8 cellular contexts compared by ENCODE assay signal in genomic region chr19:3500429-3501101, GRCh38. TPM values are rescaled to one million over a fixed set of nuclear protein-coding genes. Genes with fewer than 3 reads are reported as not detected.
DNase-seq lines count a peak whose midpoint lies in the region; ATAC-seq and TF ChIP-seq lines count a peak whose summit lies in the region.

DOHH (minus strand) TSS chr19:3500674; CDS start chr19:3496814, 3,860 bp downstream.

- H3K9me3 ChIP-seq in left ventricle myocardium inferior (replicated peaks): no peaks in the 10 kb centered on the region

- H3K4me3 Mint-ChIP-seq in T-helper 1 cell treated with Interleukin-12 subunit alpha and Interleukin-12 subunit beta and Interleukin-4 antibody, amounts not matched to agents 30 μg/mL and 1 μg/mL, for 36 hours: peak within 1 kb of the TSS; percentile 92
- peak within 1 kb of the TSS; percentile 89 for H3K4me3 Mint-ChIP-seq in progenitor cell of endocrine pancreas (ENCODE audit: low read depth)

- DNase-seq in GM13976 (ENCODE audit: low spot score): peak; percentile 96
- peak; percentile 93 for DNase-seq in NCI-H1694 (lab: John Stamatoyannopoulos, UW)
- DNase-seq in amniotic stem cell (lab: John Stamatoyannopoulos, UW): peak; percentile 81
- DNase-seq in left ventricle myocardium inferior: peak; percentile 95
- DNase-seq in progenitor cell of endocrine pancreas (ENCODE audit: low spot score, unreplicated experiment): peak; percentile 85

- H3K27me3 ChIP-seq in left ventricle myocardium inferior (ENCODE audit: low read depth): no peaks in the 10 kb centered on the region

- peaks cover 30% of the 10 kb centered on the region for H3K4me1 ChIP-seq in left ventricle myocardium inferior
- no peaks in the 10 kb centered on the region for H3K4me1 ChIP-seq in urinary bladder (ENCODE audit: insufficient read depth)

- intact Hi-C loops in left ventricle myocardium inferior (cut with micrococcal nuclease): no loop called here

- H3K36me3 Mint-ChIP-seq in T-helper 1 cell treated with Interleukin-12 subunit alpha and Interleukin-12 subunit beta and Interleukin-4 antibody, amounts not matched to agents 30 μg/mL and 1 μg/mL, for 36 hours (ENCODE audit: low read depth): peaks cover 21% of the 10 kb centered on the region
- H3K36me3 Mint-ChIP-seq in progenitor cell of endocrine pancreas (ENCODE audit: insufficient read depth): peaks cover 3% of the 10 kb centered on the region

- peak within 1 kb of the TSS; percentile 96 for H3K27ac Mint-ChIP-seq in T-helper 1 cell treated with Interleukin-12 subunit alpha and Interleukin-12 subunit beta and Interleukin-4 antibody, amounts not matched to agents 30 μg/mL and 1 μg/mL, for 36 hours
- H3K27ac Mint-ChIP-seq in progenitor cell of endocrine pancreas: peak within 1 kb of the TSS; percentile 99

- H3K27ac ChIP-seq in left ventricle myocardium inferior (replicated peaks): peak within 1 kb of the TSS; percentile 94
- H3K27ac ChIP-seq in urinary bladder (ENCODE audit: low read depth): peak within 1 kb of the TSS; percentile 85

- H3K4me1 Mint-ChIP-seq in T-helper 1 cell treated with Interleukin-12 subunit alpha and Interleukin-12 subunit beta and Interleukin-4 antibody, amounts not matched to agents 30 μg/mL and 1 μg/mL, for 36 hours (ENCODE audit: low read depth): peaks cover 24% of the 10 kb centered on the region
- peaks cover 8% of the 10 kb centered on the region for H3K4me1 Mint-ChIP-seq in progenitor cell of endocrine pancreas (ENCODE audit: low read depth)

- no peaks in the 10 kb centered on the region for H3K27me3 Mint-ChIP-seq in T-helper 1 cell treated with Interleukin-12 subunit alpha and Interleukin-12 subunit beta and Interleukin-4 antibody, amounts not matched to agents 30 μg/mL and 1 μg/mL, for 36 hours (ENCODE audit: low read depth)
- H3K27me3 Mint-ChIP-seq in progenitor cell of endocrine pancreas: no peaks in the 10 kb centered on the region

- no peaks in the 10 kb centered on the region for H3K9me3 Mint-ChIP-seq in T-helper 1 cell treated with Interleukin-12 subunit alpha and Interleukin-12 subunit beta and Interleukin-4 antibody, amounts not matched to agents 30 μg/mL and 1 μg/mL, for 36 hours
- H3K9me3 Mint-ChIP-seq in progenitor cell of endocrine pancreas (ENCODE audit: low read depth): no peaks in the 10 kb centered on the region

- TF ChIP-seq CTCF in GM13976 (IDR thresholded peaks at IDR 0.05; ENCODE audit: borderline replicate concordance, control extremely low read depth, extremely low read depth, insufficient read depth, missing control alignments) (no peak), left ventricle myocardium inferior (IDR thresholded peaks at IDR 0.05; ENCODE audit: borderline replicate concordance) (no peak), progenitor cell of endocrine pancreas (IDR thresholded peaks at IDR 0.05; ENCODE audit: unreplicated experiment) (no peak)

- in situ Hi-C loops in GM13976 (cut with MboI; ENCODE audit: low sequenced_read_pairs, unreplicated experiment): no loop called here

- H3K36me3 ChIP-seq in left ventricle myocardium inferior (peaks cover 15% of the 10 kb centered on the region), urinary bladder (ENCODE audit: insufficient read depth) (peaks cover 2% of the 10 kb centered on the region)

- ATAC-seq in HG02870 (IDR thresholded peaks at IDR 0.05; ENCODE audit: unreplicated experiment): peak; percentile 83

- WGBS in urinary bladder: under 1% methylated on average over 52 of the region's 52 CpGs

- H3K4me3 ChIP-seq in left ventricle myocardium inferior (peak within 1 kb of the TSS; percentile 83), urinary bladder (ENCODE audit: low read depth, low read length) (peak within 1 kb of the TSS; percentile 83)

RNA-seq across cellular contexts. Expression of gene DOHH, which starts in this region (rescaled TPM):
- total RNA-seq in left ventricle myocardium inferior (11.1 TPM), progenitor cell of endocrine pancreas (9.4 and 9.9 TPM in 2 replicates), urinary bladder (2.9 TPM)
- polyA plus RNA-seq in urinary bladder: 18.3 TPM

Comparison
In these comparisons a context has a peak if more than half of its experiments do, and no peak if none do; other contexts are left out.
1. Peak in every context shown above with its lines: DNase-seq, ATAC-seq, H3K4me3 ChIP-seq and H3K27ac ChIP-seq.